16 cellular contexts compared by ENCODE assay signal in genomic region chr1:216140650-216141547, GRCh38.
A peak's percentile ranks its signal among the peaks of the same experiment; 100 is the strongest.
DNase-seq lines count a peak whose midpoint lies in the region; TF ChIP-seq lines count a peak whose summit lies in the region.
"Had no signal": no experiment of that assay in that cellular context is flagged by ENCODE, and none has a peak within 500 bp of the region (broad histone marks: within the 10 kb centered on the region; RNA-seq: fewer than 3 reads in every experiment).

No MANE protein-coding gene starts in this region.

- H3K4me3 ChIP-seq in A673 (ENCODE audit: low read depth, low read length, poor library complexity, severe bottlenecking) (no peak overlapping the region), dorsolateral prefrontal cortex (no peak overlapping the region), lower leg skin (ENCODE audit: low read depth, poor library complexity, severe bottlenecking) (no peak overlapping the region)
- H3K4me3 ChIP-seq: K562, left lung had no signal

- no peak for TF ChIP-seq POLR2A in lower leg skin (IDR thresholded peaks at IDR 0.05)

- no peaks in the 10 kb centered on the region for H3K27me3 Mint-ChIP-seq in T-helper 2 cell treated with Interferon-gamma antibody and Interleukin-4, amounts not matched to agents 5 μg/mL and 100 μg/mL, for 36 hours (ENCODE audit: low read depth)
- H3K27me3 Mint-ChIP-seq: activated CD4-positive, alpha-beta T cell treated with anti-CD3 and anti-CD28 coated beads, Interleukin-2, amount 10 ng/mL, durations not matched to agents 7 days and 5 days; stimulated activated naive CD8-positive, alpha-beta T cell treated with anti-CD3 and anti-CD28 coated beads, Interleukin-15, Interleukin-2, amounts not matched to agents 100 ng/mL and 50 ng/mL, for 24 hours had no signal

- TF ChIP-seq CTCF in A673 (conservative IDR thresholded peaks at IDR 0.05; ENCODE audit: low read depth, low read length), result no peak
- TF ChIP-seq CTCF in dorsolateral prefrontal cortex (IDR thresholded peaks at IDR 0.05 in 54 of 56, conservative IDR thresholded peaks at IDR 0.05 in 2 of 56; ENCODE audit: low read depth in 1 of 56, partially characterized antibody in 56 of 56), result no peak
- no peak for TF ChIP-seq CTCF in lower leg skin (IDR thresholded peaks at IDR 0.05)

- no TSS peak for BruUV-seq in A673 (replicated peaks; lab: Mats Ljungman, UMichigan)

- H3K9me3 Mint-ChIP-seq in T-helper 2 cell treated with Interferon-gamma antibody and Interleukin-4, amounts not matched to agents 5 μg/mL and 100 μg/mL, for 36 hours, result peaks cover 3% of the 10 kb centered on the region
- H3K9me3 Mint-ChIP-seq: stimulated activated naive CD8-positive, alpha-beta T cell treated with anti-CD3 and anti-CD28 coated beads, Interleukin-15, Interleukin-2, amounts not matched to agents 100 ng/mL and 50 ng/mL, for 24 hours had no signal

- CTCF ChIA-PET in A673 (lab: Charles Lee), result interaction anchor here (1.1 kb wide), 1 partner anchor 81 kb away, joined by 7 read pairs; no protein-coding TSS in a partner anchor

- H3K27ac ChIP-seq in A673 (ENCODE audit: low read depth, low read length, poor library complexity, severe bottlenecking), result peak overlapping the region; percentile 97
- H3K27ac ChIP-seq in dorsolateral prefrontal cortex, result no peak overlapping the region
- H3K27ac ChIP-seq: left lung had no signal

- intact Hi-C loops in A673 (cut with micrococcal nuclease; ENCODE audit: unreplicated experiment), result no loop called here
- intact Hi-C loops in dorsolateral prefrontal cortex (cut with DNase I), result no loop called here
- intact Hi-C loops in lower leg skin (cut with DNase I; ENCODE audit: low total_unique reads), result no loop called here

- H3K4me3 Mint-ChIP-seq in T-helper 2 cell treated with Interferon-gamma antibody and Interleukin-4, amounts not matched to agents 5 μg/mL and 100 μg/mL, for 36 hours, result no peak overlapping the region
- H3K4me3 Mint-ChIP-seq: activated CD4-positive, alpha-beta T cell treated with anti-CD3 and anti-CD28 coated beads, Interleukin-2, amount 10 ng/mL, durations not matched to agents 7 days and 5 days; stimulated activated naive CD8-positive, alpha-beta T cell treated with anti-CD3 and anti-CD28 coated beads, Interleukin-15, Interleukin-2, amounts not matched to agents 100 ng/mL and 50 ng/mL, for 24 hours had no signal

- POLR2A ChIA-PET in A673 (lab: Charles Lee; ENCODE audit: low non-redundant PET), result interaction anchor here (0.5 to 0.9 kb wide), 3 partner anchors 21 to 638 kb away, joined by 3 to 15 read pairs (median 5); no protein-coding TSS in a partner anchor

- 59 to 84% methylated on average over 4 to 5 of the region's 5 CpGs for WGBS in lower leg skin, 2 donors

- H3K36me3 Mint-ChIP-seq in T-helper 2 cell treated with Interferon-gamma antibody and Interleukin-4, amounts not matched to agents 5 μg/mL and 100 μg/mL, for 36 hours (ENCODE audit: low read depth), result no peaks in the 10 kb centered on the region
- H3K36me3 Mint-ChIP-seq: activated naive CD4-positive, alpha-beta T cell treated with anti-CD3 and anti-CD28 coated beads, Interleukin-2, amount 50 U/mL, for 72 hours had no signal

- H3K27me3 ChIP-seq in A673 (replicated peaks; ENCODE audit: insufficient read depth, low read depth, low read length, poor library complexity), result no peaks in the 10 kb centered on the region
- H3K27me3 ChIP-seq in dorsolateral prefrontal cortex, result no peaks in the 10 kb centered on the region
- H3K27me3 ChIP-seq: left lung had no signal

- DNase-seq in A673 (ENCODE audit: low spot score) (peak; percentile 95), GM04503 (ENCODE audit: low read depth) (peak; percentile 24), NCI-H345 treated with DMSO at 0.1 percent for 48 hours (lab: John Stamatoyannopoulos, UW; ENCODE audit: unreplicated experiment) (peak; percentile 10), fibroblast of peridontal ligament (ENCODE audit: extremely low read depth) (peak; percentile 3), dorsolateral prefrontal cortex (no peak), RKO (ENCODE audit: low spot score) (no peak), lower leg skin (ENCODE audit: low spot score in 2 of 2) (no peak)
- no peak for DNase-seq in T-helper 2 cell treated with Interferon-gamma antibody and Interleukin-4, amounts not matched to agents 5 μg/mL and 100 μg/mL, for 36 hours (ENCODE audit: low spot score)
- DNase-seq: activated CD4-positive, alpha-beta T cell treated with anti-CD3 and anti-CD28 coated beads, Interleukin-2, amount 10 ng/mL, durations not matched to agents 7 days and 5 days; Caco-2; left lung; SHP77 treated with DMSO at 0.1 percent for 48 hours; stimulated activated CD4-positive, alpha-beta T cell treated with anti-CD3 and anti-CD28 coated beads, Interleukin-12 subunit alpha, Interleukin-12 subunit beta, amount 100 ng/mL, for 4 hours had no signal

- no peaks in the 10 kb centered on the region for H3K36me3 ChIP-seq in A673 (ENCODE audit: insufficient read depth, low read length, poor library complexity, severe bottlenecking)
- H3K36me3 ChIP-seq: left lung had no signal

- no peak overlapping the region for H3K27ac Mint-ChIP-seq in T-helper 2 cell treated with Interferon-gamma antibody and Interleukin-4, amounts not matched to agents 5 μg/mL and 100 μg/mL, for 36 hours
- H3K27ac Mint-ChIP-seq: activated CD4-positive, alpha-beta T cell treated with anti-CD3 and anti-CD28 coated beads, Interleukin-2, amount 10 ng/mL, durations not matched to agents 7 days and 5 days; activated naive CD4-positive, alpha-beta T cell treated with anti-CD3 and anti-CD28 coated beads, Interleukin-2, amount 50 U/mL, for 72 hours; stimulated activated naive CD8-positive, alpha-beta T cell treated with anti-CD3 and anti-CD28 coated beads, Interleukin-15, Interleukin-2, amounts not matched to agents 100 ng/mL and 50 ng/mL, for 24 hours had no signal

- no peaks in the 10 kb centered on the region for H3K4me1 Mint-ChIP-seq in T-helper 2 cell treated with Interferon-gamma antibody and Interleukin-4, amounts not matched to agents 5 μg/mL and 100 μg/mL, for 36 hours (ENCODE audit: low read depth)
- H3K4me1 Mint-ChIP-seq: activated CD4-positive, alpha-beta T cell treated with anti-CD3 and anti-CD28 coated beads, Interleukin-2, amount 10 ng/mL, durations not matched to agents 7 days and 5 days had no signal

- no peaks in the 10 kb centered on the region for H3K9me3 ChIP-seq in A673 (ENCODE audit: low read depth, low read length, poor library complexity, severe bottlenecking)
- H3K9me3 ChIP-seq: left lung had no signal

- peaks cover 46% of the 10 kb centered on the region for H3K4me1 ChIP-seq in A673 (ENCODE audit: insufficient read depth, low read length, poor library complexity, severe bottlenecking)
- H3K4me1 ChIP-seq: left lung had no signal

Comparison
In these comparisons a context has a peak if more than half of its experiments do, and no peak if none do; other contexts are left out.
1. DNase-seq: peak in A673 (single experiment), GM04503 (single experiment), NCI-H345 treated with DMSO at 0.1 percent for 48 hours (single experiment) and fibroblast of peridontal ligament (single experiment); none in dorsolateral prefrontal cortex (0 of 10), T-helper 2 cell treated with Interferon-gamma antibody and Interleukin-4, amounts not matched to agents 5 μg/mL and 100 μg/mL, for 36 hours (single experiment), RKO (single experiment) and lower leg skin (0 of 2).